ENCODE assay signal across 10 cellular contexts in the genomic region with DNA sequence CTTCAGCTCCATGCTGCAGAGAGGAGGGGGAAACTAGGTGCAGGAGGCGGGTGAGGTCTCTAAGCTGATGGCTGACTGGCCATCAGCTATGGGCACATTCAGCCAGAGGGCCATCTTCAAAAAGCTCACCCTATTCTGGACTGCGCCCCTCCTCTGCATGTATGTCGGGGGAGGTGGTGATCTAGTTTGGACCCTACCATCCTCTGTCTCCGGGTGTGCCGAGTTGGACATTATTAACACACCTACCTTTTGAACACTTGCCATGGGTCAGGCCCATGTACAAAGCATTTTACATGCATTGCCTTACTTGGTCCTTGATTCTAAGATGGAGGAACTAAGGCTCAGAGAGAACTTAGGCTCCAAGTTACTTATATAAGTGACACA. TPM values are rescaled to one million over a fixed set of nuclear protein-coding genes. Genes with fewer than 3 reads are reported as not detected.
DNase-seq lines count a peak whose midpoint lies in the region; ATAC-seq and TF ChIP-seq lines count a peak whose summit lies in the region.
"Had no signal": no experiment of that assay in that cellular context is flagged by ENCODE, and none has a peak within 500 bp of the region (broad histone marks: within the 10 kb centered on the region; RNA-seq: fewer than 3 reads in every experiment).

No MANE protein-coding gene starts in this region.

- no peaks in the 10 kb centered on the region for H3K27me3 ChIP-seq in heart left ventricle
- no peaks in the 10 kb centered on the region for H3K27me3 ChIP-seq in mesendoderm (ENCODE audit: insufficient read depth, low read length, poor library complexity)
- H3K27me3 ChIP-seq in vagina = no peaks in the 10 kb centered on the region

- H3K4me1 ChIP-seq in heart left ventricle = peaks cover 0 to 33% (median 22%) of the 10 kb centered on the region in 12 donors
- H3K4me1 ChIP-seq in mesendoderm (ENCODE audit: control insufficient read depth, low read depth, low read length) = peaks cover 11% of the 10 kb centered on the region
- H3K4me1 ChIP-seq in vagina = peaks cover 41% of the 10 kb centered on the region

- intact Hi-C loops in heart left ventricle (cut with DNase I) (loop anchor here in 2 of 10 donors (5.0 to 10.0 kb wide), 2 partner anchors 81 to 228 kb away; a partner anchor contains a TSS), cardiac septum (cut with DNase I) (no loop called here), vagina (cut with DNase I) (no loop called here)

- no peak overlapping the region for H4K8ac ChIP-seq in mesendoderm (ENCODE audit: low read depth, low read length)

- H3K4ac ChIP-seq in mesendoderm (ENCODE audit: low read depth, low read length) = no peak overlapping the region

- TF ChIP-seq POLR2A in heart left ventricle (IDR thresholded peaks at IDR 0.05) = no peak
- no peak for TF ChIP-seq POLR2A in vagina (IDR thresholded peaks at IDR 0.05)

- WGBS in heart left ventricle, 4 donors = 60 to 72% (median 64%) methylated on average over 4 to 5 of the region's 5 CpGs
- WGBS in mesendoderm (ENCODE audit: extremely low coverage, insufficient coverage, low lambda C conversion rate) = no CpG with 5 or more reads among the region's 5 CpGs

- no peak overlapping the region for H4K5ac ChIP-seq in mesendoderm (ENCODE audit: low read length)

- H3K4me2 ChIP-seq in mesendoderm (ENCODE audit: low read length) = peak overlapping the region; percentile 97

- peaks cover 48% of the 10 kb centered on the region for H3K4me1 Mint-ChIP-seq in brain

- H3K9me3 ChIP-seq in heart left ventricle (no peaks in the 10 kb centered on the region), vagina (no peaks in the 10 kb centered on the region)

- H3K56ac ChIP-seq in mesendoderm (ENCODE audit: low read length) = peak overlapping the region; percentile 89

- H3K79me1 ChIP-seq in mesendoderm (ENCODE audit: low read length) = peaks cover 20% of the 10 kb centered on the region

- H3K27ac ChIP-seq in heart left ventricle (peak overlapping the region in 11 of 12 donors; percentile 85 to 99 (median 93)), mesendoderm (ENCODE audit: low read depth, low read length) (no peak overlapping the region), vagina (peak overlapping the region; percentile 97)

- H3K36me3 ChIP-seq in heart left ventricle (peaks cover 0 to 49% (median 45%) of the 10 kb centered on the region in 9 donors), mesendoderm (ENCODE audit: control insufficient read depth, insufficient read depth, low read length) (peaks cover 3% of the 10 kb centered on the region), vagina (peaks cover 0 to 26% of the 10 kb centered on the region in 2 donors)

- no peak overlapping the region for H2BK5ac ChIP-seq in mesendoderm (ENCODE audit: low read length)

- H3K4me3 Mint-ChIP-seq in brain = peak overlapping the region; percentile 95 to 100 (median 98)

- H3K23ac ChIP-seq in mesendoderm (ENCODE audit: low read length) = no peak overlapping the region

- peaks cover 41% of the 10 kb centered on the region for H3K36me3 Mint-ChIP-seq in brain

- H3K9ac ChIP-seq in mesendoderm (ENCODE audit: low read length) = peak overlapping the region; percentile 94

- TF ChIP-seq CTCF in heart left ventricle (IDR thresholded peaks at IDR 0.05) (no peak), brain (conservative IDR thresholded peaks at IDR 0.05) (no peak), vagina (IDR thresholded peaks at IDR 0.05) (no peak)

- H3K18ac ChIP-seq in mesendoderm (ENCODE audit: low read length) = no peak overlapping the region

- peak overlapping the region; percentile 96 to 99 (median 97) for H3K27ac Mint-ChIP-seq in brain

- peaks cover 18% of the 10 kb centered on the region for H3K79me2 ChIP-seq in mesendoderm (ENCODE audit: control insufficient read depth, insufficient read depth, low read length)

- ATAC-seq in heart left ventricle = no peak
- ATAC-seq in HG03342 (IDR thresholded peaks at IDR 0.05; ENCODE audit: unreplicated experiment) = no peak
- no peak for ATAC-seq in GM21367 (IDR thresholded peaks at IDR 0.05; ENCODE audit: unreplicated experiment)
- no peak for ATAC-seq in HG03108 (IDR thresholded peaks at IDR 0.05; ENCODE audit: unreplicated experiment)

- H3K27me3 Mint-ChIP-seq in brain = peaks cover 12% of the 10 kb centered on the region

- H2BK120ac ChIP-seq in mesendoderm (ENCODE audit: low read depth, low read length) = no peak overlapping the region

- no peaks in the 10 kb centered on the region for H3K9me3 Mint-ChIP-seq in brain

- no peak overlapping the region for H2BK15ac ChIP-seq in mesendoderm (replicated peaks; ENCODE audit: low read depth)

- H2AK5ac ChIP-seq in mesendoderm (ENCODE audit: low read length) = peak overlapping the region; percentile 95

- H3K4me3 ChIP-seq in heart left ventricle = peak overlapping the region in 11 of 12 donors; percentile 57 to 92 (median 81)
- peak overlapping the region; percentile 94 for H3K4me3 ChIP-seq in mesendoderm (ENCODE audit: low read length)
- H3K4me3 ChIP-seq in vagina = peak overlapping the region; percentile 88 to 92

- DNase-seq in heart left ventricle (no peak), cardiac septum (ENCODE audit: low spot score) (no peak), mesendoderm (no peak), vagina (ENCODE audit: extremely low spot score in 2 of 2) (no peak)
- DNase-seq: NCI-H2029 had no signal

RNA-seq across cellular contexts. Expression of a gene that starts 1.4 kb away (rescaled TPM):
- total RNA-seq in heart left ventricle (10 to 100 TPM; 29.5 to 56.2 (median 43.9) TPM), cardiac septum (59.1 TPM), vagina (103 TPM)
- polyA plus RNA-seq in heart left ventricle (10 to 100 TPM; 28.8 to 30.2 TPM), brain (ENCODE audit: insufficient read depth, low read depth, low replicate concordance) (51.3 TPM)
- polyA plus RNA-seq in mesendoderm (2013, experiment 1 of 2) = 28.4 TPM
- polyA plus RNA-seq in mesendoderm (2013, experiment 2 of 2) = 29.0 TPM

RNA-seq across cellular contexts. Expression of a gene that starts 3.0 kb away (rescaled TPM):
- total RNA-seq in heart left ventricle (over 10,000 TPM in 2 of 9 donors, 1,000 to 10,000 TPM in 7; 4,301 to 15,255 (median 8,364) TPM), cardiac septum (8,054 TPM), vagina (1.7 TPM)
- polyA plus RNA-seq in heart left ventricle (over 10,000 TPM in 1 of 2 donors, 1,000 to 10,000 TPM in 1; 6,829 to 20,003 TPM), brain (ENCODE audit: insufficient read depth, low read depth, low replicate concordance) (not detected)
- polyA plus RNA-seq in mesendoderm (2013, experiment 1 of 2) = 6.0 TPM
- polyA plus RNA-seq in mesendoderm (2013, experiment 2 of 2) = 6.5 TPM
- total RNA-seq: glomerular endothelial cell had no signal

RNA-seq across cellular contexts. Expression of a gene that starts 11.9 kb away (rescaled TPM):
- 10 to 100 TPM; 13.4 to 29.0 (median 14.4) TPM for total RNA-seq in heart left ventricle
- polyA plus RNA-seq in heart left ventricle = 10 to 100 TPM; 11.4 to 19.6 TPM
- 15.3 TPM for total RNA-seq in cardiac septum
- polyA plus RNA-seq in brain (ENCODE audit: insufficient read depth, low read depth, low replicate concordance) = 5.0 TPM
- polyA plus RNA-seq in mesendoderm (2013, experiment 1 of 2) = 0.56 TPM
- polyA plus RNA-seq in mesendoderm (2013, experiment 2 of 2) = 0.62 TPM
- 8.3 TPM for total RNA-seq in vagina

RNA-seq across cellular contexts. Expression of a gene that starts 38.3 kb away (rescaled TPM):
- total RNA-seq in heart left ventricle (100 to 1,000 TPM in 2 of 9 donors, 10 to 100 TPM in 7; 34.1 to 351 (median 50.6) TPM), cardiac septum (52.2 TPM), vagina (124 TPM)
- polyA plus RNA-seq in heart left ventricle (10 to 100 TPM; 41.0 to 79.1 TPM), brain (ENCODE audit: insufficient read depth, low read depth, low replicate concordance) (10.7 TPM)
- polyA plus RNA-seq in mesendoderm (2013, experiment 1 of 2) = 0.21 TPM
- 0.32 TPM for polyA plus RNA-seq in mesendoderm (2013, experiment 2 of 2)

RNA-seq across cellular contexts. Expression of a gene that starts 46.3 kb away (rescaled TPM):
- total RNA-seq in heart left ventricle (10 to 100 TPM; 10.8 to 27.6 (median 16.4) TPM), cardiac septum (17.5 TPM), vagina (13.5 TPM)
- polyA plus RNA-seq in heart left ventricle (1 to 10 TPM; 4.0 to 4.2 TPM), brain (ENCODE audit: insufficient read depth, low read depth, low replicate concordance) (10.9 TPM)
- polyA plus RNA-seq in mesendoderm (2013, experiment 1 of 2) = 4.9 TPM
- polyA plus RNA-seq in mesendoderm (2013, experiment 2 of 2) = 4.9 TPM

Comparison
In these comparisons a context has a peak if more than half of its experiments do, and no peak if none do; other contexts are left out.
1. RNA of a gene that starts 3.0 kb away (total RNA-seq): 4,301 to 15,255 TPM in heart left ventricle and 8,054 TPM in cardiac septum (single experiment); 1.7 TPM in vagina (single experiment); every median in the first group is over 1,000 times any median in the second.
2. Peak in every context shown above with its lines, with median percentiles within 50 percentile points of each other: H3K4me3 ChIP-seq.